Comparison of ENCODE assay signal across 8 cellular contexts in genomic region chr22:20436309-20437252, GRCh38. TPM values are rescaled to one million over a fixed set of nuclear protein-coding genes. Genes with fewer than 3 reads are reported as not detected.
A peak's percentile ranks its signal among the peaks of the same experiment; 100 is the strongest.
DNase-seq lines count a peak whose midpoint lies in the region; ATAC-seq, FAIRE-seq and TF ChIP-seq lines count a peak whose summit lies in the region.

No MANE protein-coding gene starts in this region.

- ATAC-seq in body of pancreas (peak; percentile 12), HepG2 (peak; percentile 43)

- H3K79me2 ChIP-seq in HepG2 (ENCODE audit: insufficient read depth, low read length) (peaks cover 20% of the 10 kb centered on the region), PC-9 (ENCODE audit: low read depth) (no peaks in the 10 kb centered on the region)

- TF ChIP-seq EP300 in HepG2 (IDR thresholded peaks at IDR 0.05; ENCODE audit: low read depth in 2 of 2, low read length in 2 of 2) (no peak), HepG2 (CRISPR knock-in tag; IDR thresholded peaks at IDR 0.05; ENCODE audit: borderline replicate concordance) (no peak)

- peak; percentile 31; the same call in 1 of the 2 replicates for TF ChIP-seq RAD21 in HepG2 (CRISPR knock-in tag; IDR thresholded peaks at IDR 0.05)

- TF ChIP-seq POLR2A in body of pancreas (IDR thresholded peaks at IDR 0.05) (no peak), HepG2 (IDR thresholded peaks at IDR 0.05; ENCODE audit: insufficient read depth in 1 of 2, low read depth in 2 of 2, low read length in 2 of 2) (no peak)

- TF ChIP-seq CTCF in BE2C (IDR thresholded peaks at IDR 0.05; ENCODE audit: low read depth, low read length) = no peak
- no peak for TF ChIP-seq CTCF in body of pancreas (IDR thresholded peaks at IDR 0.05)
- TF ChIP-seq CTCF in HepG2 (CRISPR knock-in tag; IDR thresholded peaks at IDR 0.05) = no peak
- TF ChIP-seq CTCF in tibial artery (IDR thresholded peaks at IDR 0.05) = no peak
- TF ChIP-seq CTCF in GM10248 (IDR thresholded peaks at IDR 0.05; ENCODE audit: control extremely low read depth, extremely low read depth, low read depth, missing control alignments) = no peak
- no peak for TF ChIP-seq CTCF in PC-9 (conservative IDR thresholded peaks at IDR 0.05)

- no peak for DNase-seq in BE2C
- peak; percentile 19 for DNase-seq in HT1080 (ENCODE audit: low read depth)
- DNase-seq in body of pancreas = no peak
- no peak for DNase-seq in HepG2 (ENCODE audit: low spot score)
- peak in 1 of 2 donors; percentile 76 for DNase-seq in tibial artery
- no peak for DNase-seq in GM10248 (ENCODE audit: extremely low spot score)
- no peak for DNase-seq in RKO (ENCODE audit: low spot score)
- no peak for DNase-seq in PC-9

- H3K4me2 ChIP-seq in HepG2 (ENCODE audit: low read depth, low read length) (peak overlapping the region; percentile 100), PC-9 (no peak overlapping the region)

- no peaks in the 10 kb centered on the region for H3K9me2 ChIP-seq in PC-9 (ENCODE audit: insufficient read depth)

- peak overlapping the region; percentile 74 for H3K9ac ChIP-seq in HepG2 (ENCODE audit: insufficient read depth, low read depth, low read length)

- CTCF ChIA-PET in HepG2 (lab: Yijun Ruan, JAX; ENCODE audit: low intra/inter-chr PET ratio, low total read pairs) = no interaction called here
- CTCF ChIA-PET in GM10248 (lab: Yijun Ruan, JAX) = no interaction called here
- CTCF ChIA-PET in PC-9 (lab: Charles Lee) = no interaction called here

- H3K4me1 ChIP-seq in BE2C = no peaks in the 10 kb centered on the region
- H3K4me1 ChIP-seq in body of pancreas = peaks cover 28% of the 10 kb centered on the region
- peaks cover 49% of the 10 kb centered on the region for H3K4me1 ChIP-seq in HepG2 (ENCODE audit: insufficient read depth, low read length)
- peaks cover 0 to 47% (median 25%) of the 10 kb centered on the region in 4 donors for H3K4me1 ChIP-seq in tibial artery
- no peaks in the 10 kb centered on the region for H3K4me1 ChIP-seq in PC-9 (replicated peaks; ENCODE audit: insufficient read depth)

- peak overlapping the region in 1 of 4 donors; percentile 40 for H3K27ac ChIP-seq in body of pancreas
- peak overlapping the region; percentile 24 for H3K27ac ChIP-seq in HepG2 (ENCODE audit: extremely low read length, insufficient read depth, low read length)
- H3K27ac ChIP-seq in tibial artery = peak overlapping the region; percentile 94 to 96
- no peak overlapping the region for H3K27ac ChIP-seq in PC-9

- POLR2A ChIA-PET in HepG2 (lab: Yijun Ruan, JAX) (no interaction called here), GM10248 (lab: Yijun Ruan, JAX) (no interaction called here), PC-9 (lab: Charles Lee; ENCODE audit: unreplicated experiment) (interaction anchor here (0.6 kb wide), 1 partner anchor 12 kb away, joined by 7 read pairs; no protein-coding TSS in a partner anchor)

- no peaks in the 10 kb centered on the region for H3F3A ChIP-seq in PC-9 (ENCODE audit: insufficient read depth, low read depth)

- no peaks in the 10 kb centered on the region for H3K9me3 ChIP-seq in BE2C
- H3K9me3 ChIP-seq in body of pancreas = no peaks in the 10 kb centered on the region
- no peaks in the 10 kb centered on the region for H3K9me3 ChIP-seq in HepG2 (ENCODE audit: low read length)
- no peaks in the 10 kb centered on the region for H3K9me3 ChIP-seq in tibial artery
- H3K9me3 ChIP-seq in PC-9 (ENCODE audit: insufficient read depth, low read depth) = no peaks in the 10 kb centered on the region

- H3K27me3 ChIP-seq in BE2C = peaks cover 18% of the 10 kb centered on the region
- H3K27me3 ChIP-seq in body of pancreas = peaks cover 0 to 15% of the 10 kb centered on the region in 2 donors
- no peaks in the 10 kb centered on the region for H3K27me3 ChIP-seq in HepG2 (ENCODE audit: control insufficient read depth in 1 of 2, insufficient read depth in 2 of 2, low read length in 2 of 2)
- no peaks in the 10 kb centered on the region for H3K27me3 ChIP-seq in tibial artery
- H3K27me3 ChIP-seq in PC-9 (ENCODE audit: insufficient read depth, low read depth) = no peaks in the 10 kb centered on the region

- BruUV-seq in HepG2 (replicated peaks; lab: Mats Ljungman, UMichigan) (no TSS peak), PC-9 (replicated peaks; lab: Mats Ljungman, UMichigan) (no TSS peak)

- WGBS in body of pancreas, 2 donors = 3 to 5% methylated on average over 17 to 80 of the region's 89 CpGs
- 0% methylated on average over 32 of the region's 89 CpGs for WGBS in HepG2 (ENCODE audit: low lambda C conversion rate)

- no peak overlapping the region for H2AFZ ChIP-seq in HepG2 (ENCODE audit: low read length)
- no peak overlapping the region for H2AFZ ChIP-seq in PC-9

- no peak for FAIRE-seq in HepG2 (lab: Jason Lieb, UNC)

- intact Hi-C loops in body of pancreas (cut with DNase I) = no loop called here
- intact Hi-C loops in HepG2 (cut with micrococcal nuclease; ENCODE audit: unreplicated experiment) = no loop called here
- intact Hi-C loops in tibial artery (cut with DNase I; ENCODE audit: low total_unique reads) = loop anchor here (5.0 kb wide), 1 partner anchor 61 kb away; the partner anchor contains the start of gene KLHL22
- intact Hi-C loops in PC-9 (cut with micrococcal nuclease; ENCODE audit: unreplicated experiment) = no loop called here

- H3K4me3 ChIP-seq in BE2C (ENCODE audit: low read depth, low read length) (peak overlapping the region; percentile 70), body of pancreas (no peak overlapping the region), HepG2 (replicated peaks in 1 of 3; ENCODE audit: insufficient read depth in 1 of 3, low read depth in 2 of 3, low read length in 3 of 3) (peak overlapping the region; percentile 77 to 91 (median 87)), tibial artery (peak overlapping the region; percentile 78 to 89), PC-9 (no peak overlapping the region)

- H4K20me1 ChIP-seq in HepG2 (ENCODE audit: insufficient read depth, low read length) = peaks cover 15% of the 10 kb centered on the region
- H4K20me1 ChIP-seq in PC-9 (ENCODE audit: insufficient read depth) = no peaks in the 10 kb centered on the region

- H3K36me3 ChIP-seq in BE2C (no peaks in the 10 kb centered on the region; the same call in none of the 2 replicates), body of pancreas (replicated peaks in 1 of 2; ENCODE audit: insufficient read depth in 1 of 2, low read depth in 2 of 2) (no peaks in the 10 kb centered on the region), HepG2 (replicated peaks in 1 of 2; ENCODE audit: control insufficient read depth in 1 of 2, insufficient read depth in 2 of 2, low read length in 2 of 2) (peaks cover 0 to 2% of the 10 kb centered on the region in 2 experiments; a peak in 2 of 5 replicates), tibial artery (peaks cover 0 to 4% (median 0%) of the 10 kb centered on the region in 3 donors), PC-9 (ENCODE audit: low read depth) (no peaks in the 10 kb centered on the region)

- in situ Hi-C loops in HepG2 (cut with HindIII; ENCODE audit: extremely low pct_ligation_motif_present, low pct_unique_long_range_greater_than_20kb) = no loop called here

RNA-seq across cellular contexts. Expression of gene SCARF2, which starts 1.0 kb away (rescaled TPM):
- 29.1 TPM for polyA plus RNA-seq in BE2C (2012; ENCODE audit: insufficient read depth, insufficient read length, low read depth)
- 46.0 and 50.1 TPM in 2 replicates for total RNA-seq in HT1080 (2014; rRNA removed; shearing (Covaris generic))
- 55.2 and 58.6 TPM in 2 replicates for polyA plus RNA-seq in HT1080 (2015; cell fraction: cytosol; rRNA removed)
- polyA plus RNA-seq in HT1080 (2015; cell fraction: nucleus; rRNA removed) = 40.7 and 50.7 TPM in 2 replicates
- total RNA-seq in body of pancreas (10 to 100 TPM in 1 of 2 donors, 1 to 10 TPM in 1; 9.9 to 13.5 TPM), HepG2 (2016; rRNA removed; fragmentation: Illumina TruSeq; extraction: Trizol) (1.4 and 3.3 TPM in 2 replicates), PC-9 (2021) (0.52 and 1.7 TPM in 2 replicates)
- 0.91 and 1.2 TPM in 2 replicates for total RNA-seq in HepG2 (2016; cell fraction: cytosol; rRNA removed; fragmentation: Illumina TruSeq; extraction: Trizol; ENCODE audit: low read depth)
- 1.2 and 3.8 TPM in 2 replicates for total RNA-seq in HepG2 (2016; cell fraction: insoluble cytoplasmic fraction; rRNA removed; fragmentation: Illumina TruSeq; extraction: Trizol)
- total RNA-seq in HepG2 (2016; cell fraction: membrane; rRNA removed; fragmentation: Illumina TruSeq; extraction: Trizol) = 3.2 and 3.6 TPM in 2 replicates
- 3.9 and 5.7 TPM in 2 replicates for total RNA-seq in HepG2 (2016; cell fraction: nucleus; rRNA removed; fragmentation: Illumina TruSeq; extraction: Trizol)
- polyA plus RNA-seq in HepG2 (2011; rRNA removed) = 6.2 and 6.9 TPM in 2 replicates
- polyA plus RNA-seq in HepG2 (2011; cell fraction: cytosol; rRNA removed) = 3.9 and 8.3 TPM in 2 replicates
- polyA plus RNA-seq in HepG2 (2011; cell fraction: nucleus; rRNA removed) = 27.6 and 34.9 TPM in 2 replicates
- polyA plus RNA-seq in HepG2 (2012) = 3.1 and 5.3 TPM in 2 replicates
- polyA plus RNA-seq in HepG2 (2016; cell fraction: cytosol; fragmentation: Illumina TruSeq; extraction: Trizol; ENCODE audit: low read depth) = 1.2 and 1.4 TPM in 2 replicates
- polyA plus RNA-seq in HepG2 (2016; cell fraction: insoluble cytoplasmic fraction; fragmentation: Illumina TruSeq; extraction: Trizol; ENCODE audit: low read depth) = 1.7 and 2.6 TPM in 2 replicates
- 2.8 and 3.9 TPM in 2 replicates for polyA plus RNA-seq in HepG2 (2016; cell fraction: membrane; fragmentation: Illumina TruSeq; extraction: Trizol; ENCODE audit: low read depth)
- polyA plus RNA-seq in HepG2 (2016; cell fraction: nucleus; fragmentation: Illumina TruSeq; extraction: Trizol; ENCODE audit: insufficient read depth, low read depth) = 11.7 and 16.2 TPM in 2 replicates
- polyA minus RNA-seq in HepG2 (2011; rRNA and poly(A)+ RNA removed; ENCODE audit: low replicate concordance) = 0.14 and 12.4 TPM in 2 replicates
- 6.0 and 7.1 TPM in 2 replicates for polyA minus RNA-seq in HepG2 (2011; cell fraction: cytosol; rRNA and poly(A)+ RNA removed)
- polyA minus RNA-seq in HepG2 (2011; cell fraction: nucleus; rRNA and poly(A)+ RNA removed) = 3.1 and 4.7 TPM in 2 replicates

RNA-seq across cellular contexts. Expression of gene ZNF74, which starts 42.6 kb away (rescaled TPM):
- 43.2 TPM for polyA plus RNA-seq in BE2C (2012; ENCODE audit: insufficient read depth, insufficient read length, low read depth)
- 11.7 and 11.8 TPM in 2 replicates for total RNA-seq in HT1080 (2014; rRNA removed; shearing (Covaris generic))
- 8.2 and 9.1 TPM in 2 replicates for polyA plus RNA-seq in HT1080 (2015; cell fraction: cytosol; rRNA removed)
- polyA plus RNA-seq in HT1080 (2015; cell fraction: nucleus; rRNA removed) = 14.5 and 17.4 TPM in 2 replicates
- total RNA-seq in body of pancreas (10 to 100 TPM in 1 of 2 donors, 1 to 10 TPM in 1; 7.3 to 10.4 TPM), HepG2 (2016; rRNA removed; fragmentation: Illumina TruSeq; extraction: Trizol) (7.4 and 9.1 TPM in 2 replicates), PC-9 (2021) (8.1 and 15.2 TPM in 2 replicates)
- total RNA-seq in HepG2 (2016; cell fraction: cytosol; rRNA removed; fragmentation: Illumina TruSeq; extraction: Trizol; ENCODE audit: low read depth) = 2.3 and 2.6 TPM in 2 replicates
- 7.5 and 8.7 TPM in 2 replicates for total RNA-seq in HepG2 (2016; cell fraction: insoluble cytoplasmic fraction; rRNA removed; fragmentation: Illumina TruSeq; extraction: Trizol)
- 6.5 and 7.6 TPM in 2 replicates for total RNA-seq in HepG2 (2016; cell fraction: membrane; rRNA removed; fragmentation: Illumina TruSeq; extraction: Trizol)
- 5.6 and 6.4 TPM in 2 replicates for total RNA-seq in HepG2 (2016; cell fraction: nucleus; rRNA removed; fragmentation: Illumina TruSeq; extraction: Trizol)
- 6.3 and 8.0 TPM in 2 replicates for polyA plus RNA-seq in HepG2 (2011; rRNA removed)
- 6.8 and 8.8 TPM in 2 replicates for polyA plus RNA-seq in HepG2 (2011; cell fraction: cytosol; rRNA removed)
- polyA plus RNA-seq in HepG2 (2011; cell fraction: nucleus; rRNA removed) = 11.9 and 12.4 TPM in 2 replicates
- 4.3 and 6.4 TPM in 2 replicates for polyA plus RNA-seq in HepG2 (2012)
- 0.99 and 1.6 TPM in 2 replicates for polyA plus RNA-seq in HepG2 (2016; cell fraction: cytosol; fragmentation: Illumina TruSeq; extraction: Trizol; ENCODE audit: low read depth)
- 7.3 and 8.1 TPM in 2 replicates for polyA plus RNA-seq in HepG2 (2016; cell fraction: insoluble cytoplasmic fraction; fragmentation: Illumina TruSeq; extraction: Trizol; ENCODE audit: low read depth)
- 3.6 and 4.5 TPM in 2 replicates for polyA plus RNA-seq in HepG2 (2016; cell fraction: membrane; fragmentation: Illumina TruSeq; extraction: Trizol; ENCODE audit: low read depth)
- 13.8 and 14.4 TPM in 2 replicates for polyA plus RNA-seq in HepG2 (2016; cell fraction: nucleus; fragmentation: Illumina TruSeq; extraction: Trizol; ENCODE audit: insufficient read depth, low read depth)
- 6.5 and 20.0 TPM in 2 replicates for polyA minus RNA-seq in HepG2 (2011; rRNA and poly(A)+ RNA removed; ENCODE audit: low replicate concordance)
- polyA minus RNA-seq in HepG2 (2011; cell fraction: cytosol; rRNA and poly(A)+ RNA removed) = 7.4 and 8.5 TPM in 2 replicates
- 3.9 and 4.2 TPM in 2 replicates for polyA minus RNA-seq in HepG2 (2011; cell fraction: nucleus; rRNA and poly(A)+ RNA removed)

RNA-seq across cellular contexts. Expression of gene KLHL22, which starts 59.0 kb away (rescaled TPM):
- 41.4 TPM for polyA plus RNA-seq in BE2C (2012; ENCODE audit: insufficient read depth, insufficient read length, low read depth)
- total RNA-seq in HT1080 (2014; rRNA removed; shearing (Covaris generic)) = 5.7 and 7.9 TPM in 2 replicates
- 4.6 and 6.9 TPM in 2 replicates for polyA plus RNA-seq in HT1080 (2015; cell fraction: cytosol; rRNA removed)
- polyA plus RNA-seq in HT1080 (2015; cell fraction: nucleus; rRNA removed) = 16.1 and 18.6 TPM in 2 replicates
- total RNA-seq in body of pancreas (10 to 100 TPM; 10.1 to 11.9 TPM), HepG2 (2016; rRNA removed; fragmentation: Illumina TruSeq; extraction: Trizol) (11.3 and 14.8 TPM in 2 replicates), PC-9 (2021) (17.7 and 20.0 TPM in 2 replicates)
- total RNA-seq in HepG2 (2016; cell fraction: cytosol; rRNA removed; fragmentation: Illumina TruSeq; extraction: Trizol; ENCODE audit: low read depth) = 3.5 and 4.2 TPM in 2 replicates
- total RNA-seq in HepG2 (2016; cell fraction: insoluble cytoplasmic fraction; rRNA removed; fragmentation: Illumina TruSeq; extraction: Trizol) = 9.8 and 17.0 TPM in 2 replicates
- 5.6 and 6.4 TPM in 2 replicates for total RNA-seq in HepG2 (2016; cell fraction: membrane; rRNA removed; fragmentation: Illumina TruSeq; extraction: Trizol)
- total RNA-seq in HepG2 (2016; cell fraction: nucleus; rRNA removed; fragmentation: Illumina TruSeq; extraction: Trizol) = 16.4 and 19.9 TPM in 2 replicates
- 10.9 and 15.8 TPM in 2 replicates for polyA plus RNA-seq in HepG2 (2011; rRNA removed)
- polyA plus RNA-seq in HepG2 (2011; cell fraction: cytosol; rRNA removed) = 10.9 and 13.2 TPM in 2 replicates
- 24.9 and 26.8 TPM in 2 replicates for polyA plus RNA-seq in HepG2 (2011; cell fraction: nucleus; rRNA removed)
- 7.6 and 8.3 TPM in 2 replicates for polyA plus RNA-seq in HepG2 (2012)
- 0.76 and 1.1 TPM in 2 replicates for polyA plus RNA-seq in HepG2 (2016; cell fraction: cytosol; fragmentation: Illumina TruSeq; extraction: Trizol; ENCODE audit: low read depth)
- polyA plus RNA-seq in HepG2 (2016; cell fraction: insoluble cytoplasmic fraction; fragmentation: Illumina TruSeq; extraction: Trizol; ENCODE audit: low read depth) = 7.9 and 10.3 TPM in 2 replicates
- 1.1 and 1.6 TPM in 2 replicates for polyA plus RNA-seq in HepG2 (2016; cell fraction: membrane; fragmentation: Illumina TruSeq; extraction: Trizol; ENCODE audit: low read depth)
- polyA plus RNA-seq in HepG2 (2016; cell fraction: nucleus; fragmentation: Illumina TruSeq; extraction: Trizol; ENCODE audit: insufficient read depth, low read depth) = 21.4 and 25.4 TPM in 2 replicates
- 12.1 and 32.8 TPM in 2 replicates for polyA minus RNA-seq in HepG2 (2011; rRNA and poly(A)+ RNA removed; ENCODE audit: low replicate concordance)
- polyA minus RNA-seq in HepG2 (2011; cell fraction: cytosol; rRNA and poly(A)+ RNA removed) = 6.0 and 10.6 TPM in 2 replicates
- 17.1 and 18.6 TPM in 2 replicates for polyA minus RNA-seq in HepG2 (2011; cell fraction: nucleus; rRNA and poly(A)+ RNA removed)

Comparison
In these comparisons a context has a peak if more than half of its experiments do, and no peak if none do; other contexts are left out.
1. H3K4me3 ChIP-seq: peak in BE2C (single experiment), HepG2 (3 of 3) and tibial artery (2 of 2); none in body of pancreas (0 of 2) and PC-9 (single experiment).